ENCODE assay signal across 1 cellular context in the genomic region with DNA sequence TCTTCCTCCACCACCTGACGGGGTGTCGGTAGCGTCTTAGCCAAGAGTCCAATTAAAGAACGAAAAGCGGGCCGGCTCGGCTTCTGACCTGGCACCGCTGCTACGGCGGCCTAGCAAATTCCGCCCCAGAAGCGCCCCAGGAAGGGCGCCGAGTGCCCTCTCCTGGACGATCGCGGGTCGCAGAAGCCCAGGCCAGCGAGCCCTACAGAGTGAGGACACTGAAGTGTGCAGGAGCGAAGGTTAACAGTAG.
TF ChIP-seq lines count a peak whose summit lies in the region.

No MANE protein-coding gene starts in this region.

TF ChIP-seq in HepG2, 621 proteins besides CTCF, POLR2A, EP300 and RAD21 (continued from another document and continues in another):
- TF ChIP-seq STAT6 (CRISPR knock-in tag; IDR thresholded peaks at IDR 0.05; ENCODE audit: borderline replicate concordance) = no peak; the same call in 1 of the 2 replicates
- no peak for TF ChIP-seq CCDC6 (CRISPR knock-in tag; IDR thresholded peaks at IDR 0.05)
- peak; percentile 48 for TF ChIP-seq POLR2G (IDR thresholded peaks at IDR 0.05; ENCODE audit: low read depth, low read length)
- no peak for TF ChIP-seq KDM6A (CRISPR knock-in tag; IDR thresholded peaks at IDR 0.05; ENCODE audit: low read depth)
- TF ChIP-seq ZNF207 (IDR thresholded peaks at IDR 0.05; ENCODE audit: borderline replicate concordance) = no peak
- TF ChIP-seq ZNF205 (CRISPR knock-in tag; IDR thresholded peaks at IDR 0.05) = peak; percentile 50; the same call in 1 of the 2 replicates
- TF ChIP-seq, protein P1, sequence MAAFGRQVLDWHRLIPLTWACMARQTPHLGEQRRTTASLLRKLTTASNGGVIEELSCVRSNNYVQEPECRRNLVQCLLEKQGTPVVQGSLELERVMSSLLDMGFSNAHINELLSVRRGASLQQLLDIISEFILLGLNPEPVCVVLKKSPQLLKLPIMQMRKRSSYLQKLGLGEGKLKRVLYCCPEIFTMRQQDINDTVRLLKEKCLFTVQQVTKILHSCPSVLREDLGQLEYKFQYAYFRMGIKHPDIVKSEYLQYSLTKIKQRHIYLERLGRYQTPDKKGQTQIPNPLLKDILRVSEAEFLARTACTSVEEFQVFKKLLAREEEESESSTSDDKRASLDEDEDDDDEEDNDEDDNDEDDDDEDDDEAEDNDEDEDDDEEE (CRISPR knock-in tag; IDR thresholded peaks at IDR 0.05) = 0 out of 2 replicates have a peak, but pooled peaks have one; percentile 3
- TF ChIP-seq ZNF484 (CRISPR knock-in tag; IDR thresholded peaks at IDR 0.05; ENCODE audit: borderline replicate concordance, low read depth) = no peak
- TF ChIP-seq, protein P2, sequence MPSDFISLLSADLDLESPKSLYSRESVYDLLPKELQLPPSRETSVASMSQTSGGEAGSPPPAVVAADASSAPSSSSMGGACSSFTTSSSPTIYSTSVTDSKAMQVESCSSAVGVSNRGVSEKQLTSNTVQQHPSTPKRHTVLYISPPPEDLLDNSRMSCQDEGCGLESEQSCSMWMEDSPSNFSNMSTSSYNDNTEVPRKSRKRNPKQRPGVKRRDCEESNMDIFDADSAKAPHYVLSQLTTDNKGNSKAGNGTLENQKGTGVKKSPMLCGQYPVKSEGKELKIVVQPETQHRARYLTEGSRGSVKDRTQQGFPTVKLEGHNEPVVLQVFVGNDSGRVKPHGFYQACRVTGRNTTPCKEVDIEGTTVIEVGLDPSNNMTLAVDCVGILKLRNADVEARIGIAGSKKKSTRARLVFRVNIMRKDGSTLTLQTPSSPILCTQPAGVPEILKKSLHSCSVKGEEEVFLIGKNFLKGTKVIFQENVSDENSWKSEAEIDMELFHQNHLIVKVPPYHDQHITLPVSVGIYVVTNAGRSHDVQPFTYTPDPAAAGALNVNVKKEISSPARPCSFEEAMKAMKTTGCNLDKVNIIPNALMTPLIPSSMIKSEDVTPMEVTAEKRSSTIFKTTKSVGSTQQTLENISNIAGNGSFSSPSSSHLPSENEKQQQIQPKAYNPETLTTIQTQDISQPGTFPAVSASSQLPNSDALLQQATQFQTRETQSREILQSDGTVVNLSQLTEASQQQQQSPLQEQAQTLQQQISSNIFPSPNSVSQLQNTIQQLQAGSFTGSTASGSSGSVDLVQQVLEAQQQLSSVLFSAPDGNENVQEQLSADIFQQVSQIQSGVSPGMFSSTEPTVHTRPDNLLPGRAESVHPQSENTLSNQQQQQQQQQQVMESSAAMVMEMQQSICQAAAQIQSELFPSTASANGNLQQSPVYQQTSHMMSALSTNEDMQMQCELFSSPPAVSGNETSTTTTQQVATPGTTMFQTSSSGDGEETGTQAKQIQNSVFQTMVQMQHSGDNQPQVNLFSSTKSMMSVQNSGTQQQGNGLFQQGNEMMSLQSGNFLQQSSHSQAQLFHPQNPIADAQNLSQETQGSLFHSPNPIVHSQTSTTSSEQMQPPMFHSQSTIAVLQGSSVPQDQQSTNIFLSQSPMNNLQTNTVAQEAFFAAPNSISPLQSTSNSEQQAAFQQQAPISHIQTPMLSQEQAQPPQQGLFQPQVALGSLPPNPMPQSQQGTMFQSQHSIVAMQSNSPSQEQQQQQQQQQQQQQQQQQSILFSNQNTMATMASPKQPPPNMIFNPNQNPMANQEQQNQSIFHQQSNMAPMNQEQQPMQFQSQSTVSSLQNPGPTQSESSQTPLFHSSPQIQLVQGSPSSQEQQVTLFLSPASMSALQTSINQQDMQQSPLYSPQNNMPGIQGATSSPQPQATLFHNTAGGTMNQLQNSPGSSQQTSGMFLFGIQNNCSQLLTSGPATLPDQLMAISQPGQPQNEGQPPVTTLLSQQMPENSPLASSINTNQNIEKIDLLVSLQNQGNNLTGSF (CRISPR knock-in tag; IDR thresholded peaks at IDR 0.05) = no peak; the same call in 1 of the 2 replicates
- TF ChIP-seq BRF2 (CRISPR knock-in tag; IDR thresholded peaks at IDR 0.05) = peak; percentile 58; the same call in 1 of the 2 replicates
- no peak for TF ChIP-seq ZNF569 (CRISPR knock-in tag; IDR thresholded peaks at IDR 0.05; ENCODE audit: borderline replicate concordance)
- 0 out of 2 replicates have a peak, but pooled peaks have one; percentile 48 for TF ChIP-seq GFI1 (CRISPR knock-in tag; IDR thresholded peaks at IDR 0.05; ENCODE audit: borderline replicate concordance)
- no peak for TF ChIP-seq ZBTB46 (CRISPR knock-in tag; IDR thresholded peaks at IDR 0.05; ENCODE audit: borderline replicate concordance)
- TF ChIP-seq KLF15 (CRISPR knock-in tag; IDR thresholded peaks at IDR 0.05; ENCODE audit: borderline replicate concordance) = no peak
- no peak; the same call in 1 of the 2 replicates for TF ChIP-seq RERE (CRISPR knock-in tag; IDR thresholded peaks at IDR 0.05; ENCODE audit: low read depth)
- no peak for TF ChIP-seq TRIM24 (CRISPR knock-in tag; IDR thresholded peaks at IDR 0.05)
- no peak for TF ChIP-seq SRF (IDR thresholded peaks at IDR 0.05; ENCODE audit: low read depth, low read length)
- TF ChIP-seq IKZF1 (IDR thresholded peaks at IDR 0.05) = no peak
- peak; percentile 51; the same call in 1 of the 2 replicates for TF ChIP-seq MYC (CRISPR knock-in tag; IDR thresholded peaks at IDR 0.05; ENCODE audit: borderline replicate concordance)
- TF ChIP-seq MATR3 (CRISPR knock-in tag; IDR thresholded peaks at IDR 0.05) = no peak
- no peak for TF ChIP-seq NCOA5 (CRISPR knock-in tag; IDR thresholded peaks at IDR 0.05)
- peak; percentile 1; the same call in 1 of the 2 replicates for TF ChIP-seq ZNF331 (CRISPR knock-in tag; IDR thresholded peaks at IDR 0.05)
- TF ChIP-seq ZBTB1 (CRISPR knock-in tag; IDR thresholded peaks at IDR 0.05; ENCODE audit: borderline replicate concordance) = no peak
- no peak for TF ChIP-seq NR3C1 (CRISPR knock-in tag; IDR thresholded peaks at IDR 0.05)
- no peak for TF ChIP-seq MTA3 (CRISPR knock-in tag; IDR thresholded peaks at IDR 0.05)
- TF ChIP-seq IRF1 (CRISPR knock-in tag; IDR thresholded peaks at IDR 0.05; ENCODE audit: low read depth) = no peak
- no peak for TF ChIP-seq HNRNPUL1 (IDR thresholded peaks at IDR 0.05; ENCODE audit: low read depth, low read length)
- no peak for TF ChIP-seq ZNF317 (CRISPR knock-in tag; IDR thresholded peaks at IDR 0.05)
- TF ChIP-seq ARID5B (CRISPR knock-in tag; IDR thresholded peaks at IDR 0.05) = peak; percentile 47; the same call in 1 of the 2 replicates
- TF ChIP-seq U2AF2 (IDR thresholded peaks at IDR 0.05; ENCODE audit: low read depth, low read length) = no peak
- TF ChIP-seq ZKSCAN8 (CRISPR knock-in tag; IDR thresholded peaks at IDR 0.05; ENCODE audit: borderline replicate concordance) = no peak
- TF ChIP-seq HCFC1 (IDR thresholded peaks at IDR 0.05; ENCODE audit: low read depth, low read length) = no peak
